In the genomic region with DNA sequence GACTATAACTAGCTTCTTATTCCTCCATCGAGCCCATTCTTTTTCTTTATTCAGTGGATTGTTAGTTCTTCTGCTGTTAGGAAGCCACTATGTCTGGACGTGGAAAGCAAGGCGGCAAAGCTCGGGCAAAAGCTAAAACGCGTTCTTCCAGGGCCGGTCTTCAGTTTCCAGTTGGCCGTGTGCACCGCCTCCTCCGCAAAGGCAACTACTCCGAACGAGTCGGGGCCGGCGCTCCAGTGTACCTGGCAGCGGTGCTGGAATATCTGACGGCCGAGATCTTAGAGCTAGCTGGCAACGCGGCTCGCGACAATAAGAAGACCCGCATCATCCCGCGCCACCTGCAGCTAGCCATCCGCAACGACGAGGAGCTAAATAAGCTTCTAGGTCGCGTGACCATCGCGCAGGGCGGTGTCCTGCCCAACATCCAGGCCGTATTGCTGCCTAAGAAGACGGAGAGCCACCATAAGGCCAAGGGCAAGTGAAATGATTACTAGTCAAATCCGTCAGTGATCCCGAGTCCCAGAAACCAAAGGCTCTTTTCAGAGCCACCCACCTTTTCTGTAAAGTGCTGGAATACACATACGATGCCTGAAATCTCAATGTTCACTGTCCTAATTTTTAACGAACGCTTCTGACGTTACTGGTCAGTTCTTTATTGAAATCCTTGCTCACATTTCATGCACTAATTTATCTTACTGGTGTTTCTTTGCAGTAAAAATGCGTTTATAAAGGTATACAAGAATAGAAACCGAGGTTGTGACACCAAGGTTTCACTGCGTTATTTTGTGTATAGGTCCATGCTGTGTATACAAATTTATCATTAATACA, we compare ENCODE assay signal across 8 cellular contexts.
DNase-seq lines count a peak whose midpoint lies in the region; ATAC-seq and TF ChIP-seq lines count a peak whose summit lies in the region.

No MANE protein-coding gene starts in this region.

- DNase-seq in CD1c-positive myeloid dendritic cell (ENCODE audit: extremely low spot score) (peak; percentile 85), LNCaP clone FGC (ENCODE audit: low read depth) (no peak), T-helper 22 cell (ENCODE audit: low read depth) (peak; percentile 58), islet precursor cell (peak; percentile 97), COLO829 (ENCODE audit: low spot score) (no peak)
- DNase-seq in stimulated activated CD4-positive, alpha-beta T cell treated with anti-CD3 and anti-CD28 coated beads, Interleukin-1b, Interleukin-23, amount 100 ng/mL, for 48 hours: peak; percentile 87

- peak overlapping the region; percentile 57 for H3K4me3 ChIP-seq in LNCaP clone FGC (ENCODE audit: low read depth, low read length)

- H3K36me3 Mint-ChIP-seq in brain: peaks cover 4% of the 10 kb centered on the region

- peaks cover 0 to 3% (median 0%) of the 10 kb centered on the region in 5 experiments for H3K9me3 Mint-ChIP-seq in brain

- peaks cover 6% of the 10 kb centered on the region for H3K4me1 Mint-ChIP-seq in brain

- no peak overlapping the region for H3K4me3 Mint-ChIP-seq in brain

- ATAC-seq in GM19463 (IDR thresholded peaks at IDR 0.05; ENCODE audit: unreplicated experiment): peak; percentile 36

- no peaks in the 10 kb centered on the region for H3K27me3 Mint-ChIP-seq in brain

- TF ChIP-seq CTCF in LNCaP clone FGC (IDR thresholded peaks at IDR 0.05; ENCODE audit: control insufficient read depth, extremely low read depth, insufficient read depth): peak; percentile 32
- TF ChIP-seq CTCF in brain (conservative IDR thresholded peaks at IDR 0.05): peak; percentile 46 to 58

- no peak overlapping the region for H3K27ac Mint-ChIP-seq in brain

Comparison
In these comparisons a context has a peak if more than half of its experiments do, and no peak if none do; other contexts are left out.
1. DNase-seq: peak in CD1c-positive myeloid dendritic cell (single experiment), T-helper 22 cell (single experiment), islet precursor cell (single experiment) and stimulated activated CD4-positive, alpha-beta T cell treated with anti-CD3 and anti-CD28 coated beads, Interleukin-1b, Interleukin-23, amount 100 ng/mL, for 48 hours (single experiment); none in LNCaP clone FGC (single experiment) and COLO829 (single experiment).